ENCODE assay signal across 8 cellular contexts in the genomic region with DNA sequence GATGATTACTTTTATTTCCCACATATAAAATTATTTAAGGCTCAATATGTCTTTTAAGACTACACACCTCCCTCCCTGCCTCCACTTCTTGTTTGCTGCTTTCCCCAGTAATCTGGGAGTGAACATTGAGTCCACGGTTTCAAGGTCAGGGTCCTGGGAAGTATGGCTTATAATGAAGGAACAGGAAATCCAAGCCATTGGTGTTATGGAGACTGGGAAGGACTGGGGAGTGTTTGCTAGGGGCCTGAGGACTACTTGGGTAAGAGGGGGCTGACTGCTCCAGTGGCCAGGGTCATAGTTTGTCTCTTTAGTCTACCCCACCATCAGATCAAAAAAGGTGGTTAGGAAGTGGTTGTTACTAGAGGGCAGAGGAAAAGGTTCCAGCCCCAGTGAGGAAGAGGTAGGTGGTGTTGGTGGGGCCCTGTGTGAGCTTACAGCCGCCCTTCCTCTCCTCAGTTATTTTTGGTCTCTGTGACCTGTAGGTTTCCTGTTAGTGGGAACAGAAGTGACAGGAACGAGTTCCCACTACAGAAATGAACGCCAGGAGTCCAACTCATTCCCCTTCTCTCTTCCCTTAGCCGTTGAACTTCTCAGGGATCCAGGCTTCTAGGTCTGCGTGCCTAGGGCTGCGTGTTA. TPM values are rescaled to one million over a fixed set of nuclear protein-coding genes. Genes with fewer than 3 reads are reported as not detected.
DNase-seq lines count a peak whose midpoint lies in the region; ATAC-seq and TF ChIP-seq lines count a peak whose summit lies in the region.

No MANE protein-coding gene starts in this region.

- POLR2A ChIA-PET in activated B cell treated with CpG ODN at 0.5 μM for 24 hours (lab: Charles Lee), result interaction anchor here (0.7 to 3.9 kb wide), 24 partner anchors 7 to 652 kb away, joined by 3 to 112 read pairs (median 4); a partner anchor contains a TSS

- peak overlapping the region; percentile 85 for H3K4me3 ChIP-seq in fibroblast of the aortic adventitia (ENCODE audit: low read depth, low read length)

- H3K9me3 Mint-ChIP-seq in activated B cell treated with CpG ODN at 0.5 μM for 24 hours (no peaks in the 10 kb centered on the region), progenitor cell of endocrine pancreas (ENCODE audit: low read depth) (no peaks in the 10 kb centered on the region)

- H3K27me3 Mint-ChIP-seq in activated B cell treated with CpG ODN at 0.5 μM for 24 hours (no peaks in the 10 kb centered on the region), progenitor cell of endocrine pancreas (peaks cover 9% of the 10 kb centered on the region)

- no peak for TF ChIP-seq CTCF in activated B cell treated with CpG ODN at 0.5 μM for 24 hours (IDR thresholded peaks at IDR 0.05)
- TF ChIP-seq CTCF in fibroblast of the aortic adventitia (IDR thresholded peaks at IDR 0.05; ENCODE audit: insufficient read depth, low read length), result no peak
- no peak for TF ChIP-seq CTCF in progenitor cell of endocrine pancreas (IDR thresholded peaks at IDR 0.05; ENCODE audit: unreplicated experiment)

- peak overlapping the region; percentile 98 for H3K27ac Mint-ChIP-seq in activated B cell treated with CpG ODN at 0.5 μM for 24 hours
- H3K27ac Mint-ChIP-seq in progenitor cell of endocrine pancreas, result peak overlapping the region; percentile 94

- DNase-seq in activated B cell treated with CpG ODN at 0.5 μM for 24 hours, result no peak
- DNase-seq in fibroblast of the aortic adventitia (ENCODE audit: low read depth), result no peak
- DNase-seq in progenitor cell of endocrine pancreas (ENCODE audit: low spot score, unreplicated experiment), result no peak
- no peak for DNase-seq in SK-N-DZ (ENCODE audit: low spot score)
- no peak for DNase-seq in amygdala (lab: John Stamatoyannopoulos, UW)
- DNase-seq in GF-D8 (lab: John Stamatoyannopoulos, UW), result no peak

- peaks cover 7% of the 10 kb centered on the region; the same call in 1 of the 2 replicates for H3K4me1 ChIP-seq in ES-I3 (ENCODE audit: insufficient read depth, low read length)

- intact Hi-C loops in activated B cell treated with CpG ODN at 0.5 μM for 24 hours (cut with micrococcal nuclease), result loop anchor here (1.0 kb wide), 3 partner anchors 8 to 21 kb away; a partner anchor contains a TSS

- H3K36me3 ChIP-seq in ES-I3 (ENCODE audit: insufficient read depth, low read length), result no peaks in the 10 kb centered on the region

- no peaks in the 10 kb centered on the region for H3K9me3 ChIP-seq in ES-I3 (ENCODE audit: control insufficient read depth, insufficient read depth, low read length)

- ATAC-seq in HG02571 (IDR thresholded peaks at IDR 0.05; ENCODE audit: unreplicated experiment) (peak; percentile 19), activated B cell treated with CpG ODN at 0.5 μM for 24 hours (ENCODE audit: low read depth) (peak; percentile 19)

- CTCF ChIA-PET in activated B cell treated with CpG ODN at 0.5 μM for 24 hours (lab: Charles Lee), result interaction anchor here (1.0 to 1.2 kb wide), 7 partner anchors 9 to 124 kb away, joined by 3 to 12 read pairs (median 4); no protein-coding TSS in a partner anchor

- H3K36me3 Mint-ChIP-seq in activated B cell treated with CpG ODN at 0.5 μM for 24 hours (ENCODE audit: low read depth), result peaks cover 8% of the 10 kb centered on the region
- no peaks in the 10 kb centered on the region for H3K36me3 Mint-ChIP-seq in progenitor cell of endocrine pancreas (ENCODE audit: insufficient read depth)

- peaks cover 47% of the 10 kb centered on the region for H3K4me1 Mint-ChIP-seq in activated B cell treated with CpG ODN at 0.5 μM for 24 hours
- peaks cover 16% of the 10 kb centered on the region for H3K4me1 Mint-ChIP-seq in progenitor cell of endocrine pancreas (ENCODE audit: low read depth)

- H3K9ac ChIP-seq in ES-I3 (ENCODE audit: low read depth, low read length), result peak overlapping the region; percentile 71

- peak overlapping the region; percentile 94 for H3K4me3 Mint-ChIP-seq in activated B cell treated with CpG ODN at 0.5 μM for 24 hours
- H3K4me3 Mint-ChIP-seq in progenitor cell of endocrine pancreas (ENCODE audit: low read depth), result peak overlapping the region; percentile 95

RNA-seq across cellular contexts. Expression of a gene that starts 0.7 kb away (rescaled TPM):
- total RNA-seq in activated B cell treated with CpG ODN at 0.5 μM for 24 hours, result 10.4 and 11.8 TPM in 2 replicates
- 0.72 and 3.1 TPM in 2 replicates for total RNA-seq in fibroblast of the aortic adventitia (ENCODE audit: low replicate concordance)
- total RNA-seq in progenitor cell of endocrine pancreas, result 19.6 and 20.3 TPM in 2 replicates
- polyA plus RNA-seq in SK-N-DZ (2014; cell fraction: cytosol; rRNA removed), result not detected in 2 replicates
- not detected in 2 replicates for polyA plus RNA-seq in SK-N-DZ (2014; cell fraction: nucleus; rRNA removed)

RNA-seq across cellular contexts. Expression of a gene that starts 8.8 kb away (rescaled TPM):
- total RNA-seq in activated B cell treated with CpG ODN at 0.5 μM for 24 hours, result 3.6 and 4.2 TPM in 2 replicates
- total RNA-seq in fibroblast of the aortic adventitia (ENCODE audit: low replicate concordance), result 0.27 and 2.4 TPM in 2 replicates
- total RNA-seq in progenitor cell of endocrine pancreas, result 0.84 and 1.4 TPM in 2 replicates
- polyA plus RNA-seq in SK-N-DZ (2014; cell fraction: cytosol; rRNA removed), result not detected in 2 replicates
- polyA plus RNA-seq in SK-N-DZ (2014; cell fraction: nucleus; rRNA removed), result 1.3 and 1.6 TPM in 2 replicates

RNA-seq across cellular contexts. Expression of a gene that starts 12.2 kb away (rescaled TPM):
- 0.31 and 0.88 TPM in 2 replicates for total RNA-seq in activated B cell treated with CpG ODN at 0.5 μM for 24 hours
- 0.41 and 0.45 TPM in 2 replicates for total RNA-seq in fibroblast of the aortic adventitia (ENCODE audit: low replicate concordance)
- 0.09 TPM in 1 of 2 replicates, not detected in the other for total RNA-seq in progenitor cell of endocrine pancreas
- polyA plus RNA-seq in SK-N-DZ (2014; cell fraction: cytosol; rRNA removed), result 0.26 and 0.74 TPM in 2 replicates
- 0.17 and 0.20 TPM in 2 replicates for polyA plus RNA-seq in SK-N-DZ (2014; cell fraction: nucleus; rRNA removed)

RNA-seq across cellular contexts. Expression of a gene that starts 22.6 kb away (rescaled TPM):
- total RNA-seq in activated B cell treated with CpG ODN at 0.5 μM for 24 hours (130 and 140 TPM in 2 replicates), fibroblast of the aortic adventitia (ENCODE audit: low replicate concordance) (9.3 and 90.7 TPM in 2 replicates), progenitor cell of endocrine pancreas (168 and 178 TPM in 2 replicates)
- 268 and 362 TPM in 2 replicates for polyA plus RNA-seq in SK-N-DZ (2014; cell fraction: cytosol; rRNA removed)
- 116 and 159 TPM in 2 replicates for polyA plus RNA-seq in SK-N-DZ (2014; cell fraction: nucleus; rRNA removed)

RNA-seq across cellular contexts. Expression of a gene that starts 39.2 kb away (rescaled TPM):
- not detected in 2 replicates for total RNA-seq in activated B cell treated with CpG ODN at 0.5 μM for 24 hours
- total RNA-seq in fibroblast of the aortic adventitia (ENCODE audit: low replicate concordance), result 0.65 TPM in 1 of 2 replicates, not detected in the other
- total RNA-seq in progenitor cell of endocrine pancreas, result not detected in 2 replicates
- not detected in 2 replicates for polyA plus RNA-seq in SK-N-DZ (2014; cell fraction: cytosol; rRNA removed)
- polyA plus RNA-seq in SK-N-DZ (2014; cell fraction: nucleus; rRNA removed), result not detected in 2 replicates
